In genomic region chr6:168322966-168323365, GRCh38 we compare ENCODE assay signal across 24 cellular contexts. TPM values are rescaled to one million over a fixed set of nuclear protein-coding genes. Genes with fewer than 3 reads are reported as not detected.
DNase-seq lines count a peak whose midpoint lies in the region; ATAC-seq and TF ChIP-seq lines count a peak whose summit lies in the region.
"Had no signal": no experiment of that assay in that cellular context is flagged by ENCODE, and none has a peak within 500 bp of the region (broad histone marks: within the 10 kb centered on the region; RNA-seq: fewer than 3 reads in every experiment).

No MANE protein-coding gene starts in this region.

- no peaks in the 10 kb centered on the region for H3K36me3 ChIP-seq in colonic mucosa
- H3K36me3 ChIP-seq in effector memory CD4-positive, alpha-beta T cell (ENCODE audit: control insufficient read depth, insufficient read depth, low read length): no peaks in the 10 kb centered on the region
- H3K36me3 ChIP-seq: BLaER1 treated with 17β-estradiol and CSF1 and Interleukin-3, amounts not matched to agents 10 nM and 100 nM had no signal

- intact Hi-C loops in colonic mucosa (cut with DNase I): no loop called here

- H3K9ac ChIP-seq in colonic mucosa (ENCODE audit: low read depth in 2 of 2, low read length in 2 of 2): no peak overlapping the region
- H3K9ac ChIP-seq: BLaER1 treated with 17β-estradiol and CSF1 and Interleukin-3, amounts not matched to agents 10 nM and 100 nM had no signal

- no peak for TF ChIP-seq CTCF in colonic mucosa (IDR thresholded peaks at IDR 0.05)

- DNase-seq in DMS53 (lab: John Stamatoyannopoulos, UW) (peak; percentile 4), DMS53 treated with DMSO at 0.1 percent for 48 hours (lab: John Stamatoyannopoulos, UW; ENCODE audit: unreplicated experiment) (no peak), astrocyte of the hippocampus (ENCODE audit: low read depth, low spot score) (peak; percentile 12), left lobe of liver (ENCODE audit: low spot score) (no peak), colonic mucosa (no peak), EL (no peak), immature natural killer cell (no peak)
- no peak for DNase-seq in effector memory CD4-positive, alpha-beta T cell
- DNase-seq: CD4-positive, alpha-beta memory T cell; DMS153; GF-D8; Kasumi-1; NCI-H1092; NCI-H1436; NCI-H187 treated with DMSO at 0.1 percent for 48 hours; NCI-H510A; SHP77 treated with DMSO at 0.1 percent for 48 hours had no signal

- no peak overlapping the region for H3K27ac Mint-ChIP-seq in immature natural killer cell
- H3K27ac Mint-ChIP-seq: CD4-positive, alpha-beta memory T cell; IgD-negative memory B cell had no signal

- H3K9me3 ChIP-seq in colonic mucosa: no peaks in the 10 kb centered on the region
- no peaks in the 10 kb centered on the region for H3K9me3 ChIP-seq in effector memory CD4-positive, alpha-beta T cell (ENCODE audit: control insufficient read depth, low read length)
- H3K9me3 ChIP-seq: Caco-2 had no signal

- H3K36me3 Mint-ChIP-seq in immature natural killer cell: peaks cover 0 to 4% (median 0%) of the 10 kb centered on the region in 3 donors
- H3K36me3 Mint-ChIP-seq: CD4-positive, alpha-beta memory T cell; IgD-negative memory B cell had no signal

- peaks cover 0 to 14% (median 0%) of the 10 kb centered on the region in 6 donors for H3K9me3 Mint-ChIP-seq in immature natural killer cell

- no peak overlapping the region for H3K4me3 ChIP-seq in colonic mucosa
- H3K4me3 ChIP-seq in effector memory CD4-positive, alpha-beta T cell (ENCODE audit: insufficient read depth, low read depth, low read length, poor library complexity, severe bottlenecking): no peak overlapping the region
- H3K4me3 ChIP-seq: BLaER1 treated with 17β-estradiol and CSF1 and Interleukin-3, amounts not matched to agents 10 nM and 100 nM; SK-N-MC had no signal

- no peak overlapping the region for H3K27ac ChIP-seq in colonic mucosa
- no peak overlapping the region for H3K27ac ChIP-seq in effector memory CD4-positive, alpha-beta T cell (ENCODE audit: insufficient read depth, low read length, poor library complexity, severe bottlenecking)
- H3K27ac ChIP-seq: 22Rv1; BLaER1 treated with 17β-estradiol and CSF1 and Interleukin-3, amounts not matched to agents 10 nM and 100 nM; RWPE1; SK-N-MC had no signal

- H3K4me1 Mint-ChIP-seq in immature natural killer cell: no peaks in the 10 kb centered on the region
- H3K4me1 Mint-ChIP-seq: CD4-positive, alpha-beta memory T cell; IgD-negative memory B cell had no signal

- H3K4me3 Mint-ChIP-seq in immature natural killer cell: no peak overlapping the region
- H3K4me3 Mint-ChIP-seq: CD4-positive, alpha-beta memory T cell; IgD-negative memory B cell had no signal

- H3K27me3 ChIP-seq in colonic mucosa: peaks cover 5% of the 10 kb centered on the region
- H3K27me3 ChIP-seq in effector memory CD4-positive, alpha-beta T cell (replicated peaks; ENCODE audit: control insufficient read depth, insufficient read depth, low read length, poor library complexity, severe bottlenecking): no peaks in the 10 kb centered on the region
- H3K27me3 ChIP-seq: BLaER1 treated with 17β-estradiol and CSF1 and Interleukin-3, amounts not matched to agents 10 nM and 100 nM had no signal

- peaks cover 9 to 38% (median 19%) of the 10 kb centered on the region in 3 donors for H3K27me3 Mint-ChIP-seq in immature natural killer cell (ENCODE audit: low read depth in 3 of 3)

- peak; percentile 22 for ATAC-seq in left lobe of liver

- no peaks in the 10 kb centered on the region for H3K4me1 ChIP-seq in colonic mucosa
- H3K4me1 ChIP-seq in effector memory CD4-positive, alpha-beta T cell (ENCODE audit: control insufficient read depth, insufficient read depth, low read length, poor library complexity, severe bottlenecking): no peaks in the 10 kb centered on the region
- H3K4me1 ChIP-seq: BLaER1 treated with 17β-estradiol and CSF1 and Interleukin-3, amounts not matched to agents 10 nM and 100 nM had no signal

RNA-seq across cellular contexts. Expression of gene DACT2, which starts 3.4 kb away (rescaled TPM):
- total RNA-seq in left lobe of liver (1.5 TPM), colonic mucosa (1 to 10 TPM; 2.0 TPM)
- polyA plus RNA-seq in immature natural killer cell: not detected
- total RNA-seq: CD4-positive, alpha-beta memory T cell; H4 had no signal
- polyA plus RNA-seq: CD4-positive, alpha-beta memory T cell; IgD-negative memory B cell had no signal

Comparison
In these comparisons a context has a peak if more than half of its experiments do, and no peak if none do; other contexts are left out.
1. DNase-seq: peak in DMS53 (single experiment) and astrocyte of the hippocampus (single experiment); none in DMS53 treated with DMSO at 0.1 percent for 48 hours (single experiment), left lobe of liver (single experiment), colonic mucosa (single experiment), EL (single experiment), immature natural killer cell (0 of 3) and effector memory CD4-positive, alpha-beta T cell (0 of 3).